29 cellular contexts compared by ENCODE assay signal in genomic region chr11:31819533-31820437, GRCh38. TPM values are rescaled to one million over a fixed set of nuclear protein-coding genes. Genes with fewer than 3 reads are reported as not detected.
DNase-seq lines count a peak whose midpoint lies in the region; ATAC-seq, FAIRE-seq and TF ChIP-seq lines count a peak whose summit lies in the region.
"Had no signal": no experiment of that assay in that cellular context is flagged by ENCODE, and none has a peak within 500 bp of the region (broad histone marks: within the 10 kb centered on the region; RNA-seq: fewer than 3 reads in every experiment).

No MANE protein-coding gene starts in this region.

- H3K4me3 ChIP-seq in HUES64 (ENCODE audit: low read length), result peak overlapping the region; percentile 25
- no peak overlapping the region for H3K4me3 ChIP-seq in endothelial cell of umbilical vein (replicated peaks in 1 of 3; ENCODE audit: insufficient read depth in 1 of 3, low read depth in 1 of 3, low read length in 3 of 3)
- H3K4me3 ChIP-seq in neural progenitor cell, result peak overlapping the region; percentile 32
- H3K4me3 ChIP-seq in aorta (ENCODE audit: low read length in 2 of 2), result no peak overlapping the region
- H3K4me3 ChIP-seq: cardiac muscle cell, HAP-1, heart right ventricle, lower lobe of right lung, smooth muscle cell, transverse colon had no signal

- peaks cover 2% of the 10 kb centered on the region for H3K36me3 Mint-ChIP-seq in neural progenitor cell

- peaks cover 12% of the 10 kb centered on the region for H3K4me1 ChIP-seq in ES-I3 (ENCODE audit: insufficient read depth, low read length)
- H3K4me1 ChIP-seq in HUES64 (ENCODE audit: insufficient read depth, low read length), result peaks cover 50% of the 10 kb centered on the region
- peaks cover 2% of the 10 kb centered on the region for H3K4me1 ChIP-seq in endothelial cell of umbilical vein (ENCODE audit: control insufficient read depth, extremely low read depth, insufficient read depth, low read length)
- H3K4me1 ChIP-seq in neural progenitor cell, result peaks cover 85% of the 10 kb centered on the region
- H3K4me1 ChIP-seq in aorta (ENCODE audit: control insufficient read depth in 1 of 2, insufficient read depth in 2 of 2, low read length in 2 of 2), result no peaks in the 10 kb centered on the region
- H3K4me1 ChIP-seq: BLaER1 treated with 17β-estradiol and CSF1 and Interleukin-3, amounts not matched to agents 10 nM and 100 nM had no signal

- no peak for TF ChIP-seq POLR2A in endothelial cell of umbilical vein (IDR thresholded peaks at IDR 0.05; ENCODE audit: low read depth, low read length)

- peaks cover 47% of the 10 kb centered on the region for H3K4me1 Mint-ChIP-seq in neural progenitor cell

- H3F3A ChIP-seq in neural progenitor cell (ENCODE audit: low read depth), result peaks cover 94% of the 10 kb centered on the region

- no peak overlapping the region for H2AFZ ChIP-seq in endothelial cell of umbilical vein (ENCODE audit: low read depth, low read length)
- peak overlapping the region; percentile 26 for H2AFZ ChIP-seq in neural progenitor cell (replicated peaks)

- TF ChIP-seq CTCF in endothelial cell of umbilical vein (IDR thresholded peaks at IDR 0.05; ENCODE audit: extremely low read depth in 1 of 2, insufficient read depth in 1 of 2, low read depth in 1 of 2, low read length in 2 of 2) (no peak), neural progenitor cell (IDR thresholded peaks at IDR 0.05) (no peak)

- no peaks in the 10 kb centered on the region for H3K9me1 ChIP-seq in endothelial cell of umbilical vein (replicated peaks; ENCODE audit: control insufficient read depth, extremely low read depth, insufficient read depth, low read length)

- 2% methylated on average over 58 of the region's 58 CpGs for WGBS in HUES64
- 31 to 33% methylated on average over 58 of the region's 58 CpGs for WGBS in aorta, 2 donors

- no peak overlapping the region for H3K27ac Mint-ChIP-seq in neural progenitor cell

- peak overlapping the region; percentile 21 for H3K4me3 Mint-ChIP-seq in neural progenitor cell

- ATAC-seq in aorta (ENCODE audit: low FRiP score), result no peak

- FAIRE-seq in endothelial cell of umbilical vein (lab: Jason Lieb, UNC), result no peak
- FAIRE-seq: D721Med, islet of Langerhans had no signal

- H3K9me3 ChIP-seq in ES-I3 (ENCODE audit: control insufficient read depth, insufficient read depth, low read length) (no peaks in the 10 kb centered on the region), HUES64 (ENCODE audit: insufficient read depth, low read depth, low read length) (no peaks in the 10 kb centered on the region), endothelial cell of umbilical vein (replicated peaks; ENCODE audit: control insufficient read depth, insufficient read depth, low read length) (no peaks in the 10 kb centered on the region), neural progenitor cell (ENCODE audit: low read depth) (no peaks in the 10 kb centered on the region), aorta (ENCODE audit: control insufficient read depth, low read length) (no peaks in the 10 kb centered on the region)
- H3K9me3 ChIP-seq: HAP-1, heart right ventricle, lower lobe of right lung, transverse colon had no signal

- intact Hi-C loops in endothelial cell of umbilical vein (cut with micrococcal nuclease) (loop anchor here (2.0 to 10.0 kb wide), 2 partner anchors 21 to 785 kb away; no protein-coding TSS in a partner anchor), aorta (cut with DNase I) (no loop called here)

- H3K79me2 ChIP-seq in endothelial cell of umbilical vein (ENCODE audit: control insufficient read depth, insufficient read depth, low read length) (no peaks in the 10 kb centered on the region), neural progenitor cell (ENCODE audit: low read depth) (no peaks in the 10 kb centered on the region)

- CTCF ChIA-PET in endothelial cell of umbilical vein (lab: Charles Lee), result no interaction called here

- H4K20me1 ChIP-seq in endothelial cell of umbilical vein (replicated peaks; ENCODE audit: control insufficient read depth, extremely low read depth, insufficient read depth, low read length) (no peaks in the 10 kb centered on the region), neural progenitor cell (ENCODE audit: low read depth) (peaks cover 42% of the 10 kb centered on the region)

- H3K9me3 Mint-ChIP-seq in neural progenitor cell, result no peaks in the 10 kb centered on the region

- POLR2A ChIA-PET in endothelial cell of umbilical vein (lab: Charles Lee), result no interaction called here

- dilution Hi-C loops in endothelial cell of umbilical vein (cut with MboI; ENCODE audit: extremely low pct_ligation_motif_present, low sequenced_read_pairs), result no loop called here

- H3K27me3 ChIP-seq in HUES64 (ENCODE audit: insufficient read depth, low read length) (peaks cover 100% of the 10 kb centered on the region), endothelial cell of umbilical vein (ENCODE audit: control insufficient read depth in 2 of 2, insufficient read depth in 2 of 2, low read length in 2 of 2) (peaks cover 95 to 99% of the 10 kb centered on the region in 2 experiments), neural progenitor cell (peaks cover 100% of the 10 kb centered on the region), aorta (ENCODE audit: control insufficient read depth in 1 of 2, insufficient read depth in 2 of 2, low read length in 1 of 2) (peaks cover 0 to 2% of the 10 kb centered on the region in 2 donors)

- no TSS peak for BruUV-seq in endothelial cell of umbilical vein (replicated peaks; lab: Mats Ljungman, UMichigan)

- no peak overlapping the region for H3K27ac ChIP-seq in HUES64 (ENCODE audit: low read depth, low read length)
- H3K27ac ChIP-seq in endothelial cell of umbilical vein (ENCODE audit: insufficient read depth, low read depth, low read length), result no peak overlapping the region
- H3K27ac ChIP-seq in neural progenitor cell, result no peak overlapping the region
- no peak overlapping the region for H3K27ac ChIP-seq in aorta (ENCODE audit: low read depth in 1 of 2, low read length in 2 of 2)
- H3K27ac ChIP-seq: BLaER1 treated with 17β-estradiol and CSF1 and Interleukin-3, amounts not matched to agents 10 nM and 100 nM; cardiac muscle cell; heart right ventricle; lower lobe of right lung; transverse colon had no signal

- H3K36me3 ChIP-seq in ES-I3 (ENCODE audit: insufficient read depth, low read length) (no peaks in the 10 kb centered on the region), HUES64 (ENCODE audit: insufficient read depth, low read length) (no peaks in the 10 kb centered on the region), endothelial cell of umbilical vein (ENCODE audit: control insufficient read depth in 2 of 2, extremely low read depth in 1 of 2, insufficient read depth in 2 of 2, low read length in 2 of 2) (no peaks in the 10 kb centered on the region), neural progenitor cell (no peaks in the 10 kb centered on the region), aorta (ENCODE audit: control insufficient read depth in 1 of 2, insufficient read depth in 2 of 2, low read length in 1 of 2) (no peaks in the 10 kb centered on the region)
- H3K36me3 ChIP-seq: BLaER1 treated with 17β-estradiol and CSF1 and Interleukin-3, amounts not matched to agents 10 nM and 100 nM; cardiac muscle cell; HAP-1; heart right ventricle; lower lobe of right lung; transverse colon had no signal

- H3K27me3 Mint-ChIP-seq in neural progenitor cell (ENCODE audit: insufficient read depth, low read depth), result peaks cover 85% of the 10 kb centered on the region

- H3K9ac ChIP-seq in ES-I3 (ENCODE audit: low read depth, low read length), result peak overlapping the region; percentile 39; the same call in 1 of the 2 replicates
- H3K9ac ChIP-seq in HUES64 (ENCODE audit: low read depth, low read length), result no peak overlapping the region
- no peak overlapping the region for H3K9ac ChIP-seq in endothelial cell of umbilical vein (replicated peaks; ENCODE audit: extremely low read depth, insufficient read depth, low read length)
- H3K9ac ChIP-seq in neural progenitor cell, result no peak overlapping the region
- H3K9ac ChIP-seq: BLaER1 treated with 17β-estradiol and CSF1 and Interleukin-3, amounts not matched to agents 10 nM and 100 nM had no signal

- DNase-seq in endothelial cell of umbilical vein (ENCODE audit: low read depth, low spot score), result no peak
- peak; percentile 80 for DNase-seq in neural progenitor cell (ENCODE audit: low spot score)
- DNase-seq in cortex of kidney (lab: John Stamatoyannopoulos, UW), result no peak
- no peak for DNase-seq in aorta
- no peak for DNase-seq in DMS79 treated with DMSO at 0.1 percent for 48 hours (lab: John Stamatoyannopoulos, UW)
- no peak for DNase-seq in superior temporal gyrus (ENCODE audit: extremely low spot score)
- DNase-seq: activated CD4-positive, CD25-positive, alpha-beta regulatory T cell; activated naive CD4-positive, alpha-beta T cell treated with anti-CD3 and anti-CD28 coated beads, Interleukin-2, amount 50 U/mL, for 16 hours; dermis blood vessel endothelial cell; EL; heart right ventricle; lower lobe of right lung; NCI-H1092; NCI-H1930; NCI-H748 treated with DMSO at 0.1 percent for 48 hours; stimulated activated CD4-positive, alpha-beta T cell treated with anti-CD3 and anti-CD28 coated beads, Interleukin-2, amount 100 ng/mL, for 48 hours; stimulated activated naive CD4-positive, alpha-beta T cell; transverse colon had no signal

- H3K4me2 ChIP-seq in endothelial cell of umbilical vein (ENCODE audit: insufficient read depth, low read length), result no peak overlapping the region
- peak overlapping the region; percentile 98 for H3K4me2 ChIP-seq in neural progenitor cell
- H3K4me2 ChIP-seq: BLaER1 treated with 17β-estradiol and CSF1 and Interleukin-3, amounts not matched to agents 10 nM and 100 nM; smooth muscle cell had no signal

TF ChIP-seq in endothelial cell of umbilical vein, 7 proteins besides CTCF, POLR2A, EP300 and RAD21 (continues in another document):
- TF ChIP-seq POLR2AphosphoS5 (IDR thresholded peaks at IDR 0.05; ENCODE audit: insufficient read depth, low read depth, low read length) (no peak), EZH2 (IDR thresholded peaks at IDR 0.05; ENCODE audit: borderline replicate concordance, low read depth, low read length, severe bottlenecking) (peak; percentile 90), FOS (IDR thresholded peaks at IDR 0.05; ENCODE audit: borderline replicate concordance, insufficient read depth, low read length) (no peak)

RNA-seq across cellular contexts. Expression of gene PAX6, which starts 8.7 kb away (rescaled TPM):
- polyA plus RNA-seq in HUES64 (2013, experiment 1 of 2), result 2.2 TPM
- polyA plus RNA-seq in HUES64 (2013, experiment 2 of 2), result 5.3 TPM
- not detected in 2 replicates for total RNA-seq in endothelial cell of umbilical vein
- not detected in 2 replicates for polyA plus RNA-seq in endothelial cell of umbilical vein
- polyA plus RNA-seq in endothelial cell of umbilical vein (2011; cell fraction: cytosol; rRNA removed), result 0.04 and 0.10 TPM in 2 replicates
- polyA plus RNA-seq in endothelial cell of umbilical vein (2011; cell fraction: nucleus; rRNA removed), result not detected in 2 replicates
- polyA plus RNA-seq in endothelial cell of umbilical vein (2012), result not detected in 2 replicates
- polyA minus RNA-seq in endothelial cell of umbilical vein, result 0.91 TPM in 1 of 2 replicates, not detected in the other
- 3.7 TPM for polyA minus RNA-seq in endothelial cell of umbilical vein (2011; cell fraction: cytosol; rRNA and poly(A)+ RNA removed)
- polyA minus RNA-seq in endothelial cell of umbilical vein (2011; cell fraction: nucleus; rRNA and poly(A)+ RNA removed), result not detected in 2 replicates
- 190 and 215 TPM in 2 replicates for total RNA-seq in neural progenitor cell (ENCODE audit: low replicate concordance)
- under 1 TPM in 1 of 2 donors, not detected in 1; 0.23 TPM for total RNA-seq in aorta
- polyA plus RNA-seq in aorta, result under 1 TPM in 1 of 2 donors, not detected in 1; 0.38 TPM
- total RNA-seq: dermis blood vessel endothelial cell, epithelial cell of proximal tubule, fibroblast of villous mesenchyme, heart right ventricle, lower lobe of right lung, OCI-LY7, smooth muscle cell had no signal
- polyA plus RNA-seq: smooth muscle cell had no signal

Comparison
In these comparisons a context has a peak if more than half of its experiments do, and no peak if none do; other contexts are left out.
1. H3K4me3 ChIP-seq: peak in HUES64 (single experiment) and neural progenitor cell (single experiment); none in endothelial cell of umbilical vein (0 of 3) and aorta (0 of 2).
2. RNA of gene PAX6, which starts 8.7 kb away (total RNA-seq): 190 to 215 TPM in neural progenitor cell; 0.23 TPM in aorta and not detected in endothelial cell of umbilical vein; every median in the first group is over 100 times any median in the second.